In genomic region chr1:61246001-61246400, GRCh38 we compare ENCODE assay signal across 21 cellular contexts.
DNase-seq lines count a peak whose midpoint lies in the region; ATAC-seq, FAIRE-seq and TF ChIP-seq lines count a peak whose summit lies in the region.
"Had no signal": no experiment of that assay in that cellular context is flagged by ENCODE, and none has a peak within 500 bp of the region (broad histone marks: within the 10 kb centered on the region; RNA-seq: fewer than 3 reads in every experiment).

No MANE protein-coding gene starts in this region.

- TF ChIP-seq CTCF in D721Med (IDR thresholded peaks at IDR 0.05; ENCODE audit: insufficient read depth, missing control alignments) = no peak

- ATAC-seq in HG03520 (IDR thresholded peaks at IDR 0.05; ENCODE audit: unreplicated experiment) = peak; percentile 57
- ATAC-seq in HG02840 (IDR thresholded peaks at IDR 0.05; ENCODE audit: low FRiP score, unreplicated experiment) = no peak
- no peak for ATAC-seq in HG03045 (IDR thresholded peaks at IDR 0.05; ENCODE audit: unreplicated experiment)
- ATAC-seq in GM21390 (IDR thresholded peaks at IDR 0.05; ENCODE audit: unreplicated experiment) = no peak
- ATAC-seq: A549, GM23338, T-helper 17 cell had no signal

- intact Hi-C loops in posterior vena cava (cut with DNase I) = no loop called here

- FAIRE-seq in D721Med (lab: Jason Lieb, UNC) (peak; percentile 38), GM19239 (lab: Jason Lieb, UNC) (peak; percentile 47)
- FAIRE-seq: A549, GM12892 had no signal

- DNase-seq in D721Med (ENCODE audit: insufficient read length, low spot score) = no peak
- DNase-seq in GM19239 (ENCODE audit: insufficient read length, low spot score) = no peak
- DNase-seq in RPMI8226 = peak; percentile 81
- no peak for DNase-seq in posterior vena cava (ENCODE audit: low spot score)
- DNase-seq: DMS79; Kasumi-1; NCI-H1092 treated with DMSO at 0.1 percent for 48 hours; NCI-H1436 treated with DMSO at 0.1 percent for 48 hours; NCI-H1930; NCI-H748 treated with DMSO at 0.1 percent for 48 hours; NK-92 treated with Interleukin-12 subunit alpha and Interleukin-12 subunit beta, amount 100 ng/mL, for 24 hours; SHP77; SW 1271; T-helper 17 cell had no signal
